Comparison of ENCODE assay signal across 9 cellular contexts in the genomic region with DNA sequence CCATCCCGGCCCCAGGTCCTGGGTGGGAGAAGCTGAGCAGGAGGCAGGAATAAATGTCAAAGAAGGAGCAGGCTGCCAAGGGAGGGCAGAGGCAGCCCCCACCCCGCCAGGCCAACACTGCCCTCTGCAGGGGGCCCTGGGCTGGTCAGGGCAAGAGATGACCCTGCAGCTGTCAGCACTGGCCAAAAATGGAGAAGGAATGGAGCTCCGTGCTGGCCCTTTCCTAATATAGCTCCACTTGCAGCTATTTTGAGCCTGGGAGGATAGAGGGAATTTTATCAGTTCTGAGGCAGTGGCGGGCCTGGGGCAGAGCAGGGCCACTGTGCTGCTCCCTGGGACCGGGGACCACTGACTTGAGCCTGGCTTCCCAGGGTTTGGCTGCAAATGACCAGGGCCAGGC. TPM values are rescaled to one million over a fixed set of nuclear protein-coding genes. Genes with fewer than 3 reads are reported as not detected.
DNase-seq lines count a peak whose midpoint lies in the region; ATAC-seq and TF ChIP-seq lines count a peak whose summit lies in the region.
"Had no signal": no experiment of that assay in that cellular context is flagged by ENCODE, and none has a peak within 500 bp of the region (broad histone marks: within the 10 kb centered on the region; RNA-seq: fewer than 3 reads in every experiment).

No MANE protein-coding gene starts in this region.

- no peaks in the 10 kb centered on the region; the same call in 1 of the 2 replicates for H3K4me1 ChIP-seq in PC-9 (replicated peaks; ENCODE audit: insufficient read depth)

- POLR2A ChIA-PET in PC-9 (lab: Charles Lee; ENCODE audit: unreplicated experiment), result interaction anchor here (0.6 kb wide), 1 partner anchor 82 kb away, joined by 4 read pairs; no protein-coding TSS in a partner anchor

- no peaks in the 10 kb centered on the region for H3K36me3 ChIP-seq in PC-9 (ENCODE audit: low read depth)

- peaks cover 4% of the 10 kb centered on the region for H3K9me3 Mint-ChIP-seq in glutamatergic neuron (ENCODE audit: unreplicated experiment)
- no peaks in the 10 kb centered on the region for H3K9me3 Mint-ChIP-seq in activated naive CD4-positive, alpha-beta T cell treated with anti-CD3 and anti-CD28 coated beads, Interleukin-2, amount 50 U/mL, for 72 hours
- H3K9me3 Mint-ChIP-seq: central memory CD8-positive, alpha-beta T cell had no signal

- no peak overlapping the region for H2AFZ ChIP-seq in PC-9

- H3K27ac Mint-ChIP-seq in glutamatergic neuron (ENCODE audit: unreplicated experiment), result peak overlapping the region; percentile 72
- H3K27ac Mint-ChIP-seq in activated naive CD4-positive, alpha-beta T cell treated with anti-CD3 and anti-CD28 coated beads, Interleukin-2, amount 50 U/mL, for 72 hours, result no peak overlapping the region

- no peaks in the 10 kb centered on the region for H3F3A ChIP-seq in PC-9 (ENCODE audit: insufficient read depth, low read depth)

- no peaks in the 10 kb centered on the region for H3K36me3 Mint-ChIP-seq in glutamatergic neuron (ENCODE audit: unreplicated experiment)
- no peaks in the 10 kb centered on the region for H3K36me3 Mint-ChIP-seq in activated naive CD4-positive, alpha-beta T cell treated with anti-CD3 and anti-CD28 coated beads, Interleukin-2, amount 50 U/mL, for 72 hours

- DNase-seq in PC-9 (peak in 1 of 2 experiments; percentile 55), glutamatergic neuron (peak; percentile 82), sciatic nerve (ENCODE audit: low spot score) (no peak), SKM-1 treated with dmso at 0.1 percent for 144 hours (lab: John Stamatoyannopoulos, UW; ENCODE audit: unreplicated experiment) (no peak)
- no peak for DNase-seq in activated naive CD4-positive, alpha-beta T cell treated with anti-CD3 and anti-CD28 coated beads, Interleukin-2, amount 50 U/mL, for 72 hours (ENCODE audit: low spot score in 2 of 2)

- H3K4me3 ChIP-seq in PC-9, result no peak overlapping the region

- no peaks in the 10 kb centered on the region for H3K9me2 ChIP-seq in PC-9 (ENCODE audit: insufficient read depth)

- no peaks in the 10 kb centered on the region for H3K27me3 ChIP-seq in PC-9 (ENCODE audit: insufficient read depth, low read depth)

- H3K4me3 Mint-ChIP-seq in glutamatergic neuron (ENCODE audit: unreplicated experiment), result no peak overlapping the region
- H3K4me3 Mint-ChIP-seq: central memory CD8-positive, alpha-beta T cell had no signal

- H3K27me3 Mint-ChIP-seq in glutamatergic neuron (ENCODE audit: unreplicated experiment), result peaks cover 13% of the 10 kb centered on the region

- no TSS peak for BruUV-seq in PC-9 (replicated peaks; lab: Mats Ljungman, UMichigan)

- no peak overlapping the region for H3K4me2 ChIP-seq in PC-9

- TF ChIP-seq CTCF in GM12874 (IDR thresholded peaks at IDR 0.05; ENCODE audit: insufficient read depth, low read depth, low read length) (peak; percentile 34; the same call in 1 of the 2 replicates), PC-9 (conservative IDR thresholded peaks at IDR 0.05) (peak; percentile 63), glutamatergic neuron (IDR thresholded peaks at IDR 0.05; ENCODE audit: partially characterized antibody, unreplicated experiment) (peak; percentile 67)

- no peak overlapping the region for H3K27ac ChIP-seq in PC-9

- H4K20me1 ChIP-seq in PC-9 (ENCODE audit: insufficient read depth), result no peaks in the 10 kb centered on the region

- H3K79me2 ChIP-seq in PC-9 (ENCODE audit: low read depth), result no peaks in the 10 kb centered on the region

- intact Hi-C loops in PC-9 (cut with micrococcal nuclease; ENCODE audit: unreplicated experiment), result loop anchor here (1.0 to 5.0 kb wide), 3 partner anchors 37 to 282 kb away; no protein-coding TSS in a partner anchor
- intact Hi-C loops in sciatic nerve (cut with DNase I), result no loop called here

- CTCF ChIA-PET in PC-9 (lab: Charles Lee), result interaction anchor here (0.5 to 1.0 kb wide), 4 partner anchors 8 to 217 kb away, joined by 4 to 5 read pairs (median 4); no protein-coding TSS in a partner anchor

- ATAC-seq in sciatic nerve (peak; percentile 44), GM21423 (IDR thresholded peaks at IDR 0.05; ENCODE audit: unreplicated experiment) (no peak), HG03439 (IDR thresholded peaks at IDR 0.05; ENCODE audit: unreplicated experiment) (no peak)
- ATAC-seq in activated naive CD4-positive, alpha-beta T cell treated with anti-CD3 and anti-CD28 coated beads, Interleukin-2, amount 50 U/mL, for 72 hours, result no peak

- no peaks in the 10 kb centered on the region for H3K9me3 ChIP-seq in PC-9 (ENCODE audit: insufficient read depth, low read depth)

- H3K4me1 Mint-ChIP-seq in glutamatergic neuron (ENCODE audit: low read depth, unreplicated experiment), result peaks cover 46% of the 10 kb centered on the region

RNA-seq across cellular contexts. Expression of a gene that starts 16.0 kb away (rescaled TPM):
- total RNA-seq in PC-9 (2021) (0.63 and 0.73 TPM in 2 replicates), glutamatergic neuron (ENCODE audit: unreplicated experiment) (92.0 TPM), sciatic nerve (4.9 TPM)
- under 1 TPM; 0.05 to 0.16 TPM for total RNA-seq in activated naive CD4-positive, alpha-beta T cell treated with anti-CD3 and anti-CD28 coated beads, Interleukin-2, amount 50 U/mL, for 72 hours

RNA-seq across cellular contexts. Expression of a gene that starts 30.0 kb away (rescaled TPM):
- total RNA-seq in PC-9 (2021), result 0.15 and 0.23 TPM in 2 replicates
- total RNA-seq in glutamatergic neuron (ENCODE audit: unreplicated experiment), result not detected
- total RNA-seq in sciatic nerve, result 0.18 TPM
- not detected for total RNA-seq in activated naive CD4-positive, alpha-beta T cell treated with anti-CD3 and anti-CD28 coated beads, Interleukin-2, amount 50 U/mL, for 72 hours

Comparison
In these comparisons a context has a peak if more than half of its experiments do, and no peak if none do; other contexts are left out.
1. RNA of a gene that starts 16.0 kb away (total RNA-seq): 92.0 TPM in glutamatergic neuron (single experiment); 4.9 TPM in sciatic nerve (single experiment), 0.63 to 0.73 TPM in PC-9 and 0.05 to 0.16 TPM in activated naive CD4-positive, alpha-beta T cell treated with anti-CD3 and anti-CD28 coated beads, Interleukin-2, amount 50 U/mL, for 72 hours; every median in the first group is over 10 times any median in the second.
2. Peak in every context shown above with its lines, with median percentiles within 50 percentile points of each other: CTCF ChIP-seq.